ENCODE assay signal across 19 cellular contexts in genomic region chr18:75507636-75508035, GRCh38.
DNase-seq lines count a peak whose midpoint lies in the region; ATAC-seq and TF ChIP-seq lines count a peak whose summit lies in the region.
"Had no signal": no experiment of that assay in that cellular context is flagged by ENCODE, and none has a peak within 500 bp of the region (broad histone marks: within the 10 kb centered on the region; RNA-seq: fewer than 3 reads in every experiment).

No MANE protein-coding gene starts in this region.

- H3K23ac ChIP-seq in IMR-90 (ENCODE audit: low read depth, low read length) = no peak overlapping the region

- no peak overlapping the region for H2AK5ac ChIP-seq in IMR-90 (ENCODE audit: low read depth, low read length)

- H4K5ac ChIP-seq in IMR-90 (ENCODE audit: low read depth, low read length) = no peak overlapping the region

- H2BK15ac ChIP-seq in IMR-90 (ENCODE audit: low read depth, low read length) = no peak overlapping the region

- H2AK9ac ChIP-seq in IMR-90 (replicated peaks; ENCODE audit: low read depth, low read length, poor library complexity) = no peak overlapping the region

- H3K4me2 ChIP-seq in IMR-90 (ENCODE audit: low read depth, low read length) = no peak overlapping the region
- H3K4me2 ChIP-seq: PC-9 had no signal

- peaks cover 5% of the 10 kb centered on the region for H3K4me1 ChIP-seq in IMR-90 (ENCODE audit: control insufficient read depth, insufficient read depth, low read length)
- no peaks in the 10 kb centered on the region for H3K4me1 ChIP-seq in right lobe of liver
- H3K4me1 ChIP-seq: BE2C had no signal

- dilution Hi-C loops in IMR-90 (cut with HindIII; ENCODE audit: low sequenced_read_pairs, unreplicated experiment) = no loop called here

- H3K27me3 ChIP-seq in IMR-90 (ENCODE audit: control insufficient read depth, insufficient read depth, low read length) (no peaks in the 10 kb centered on the region), brain microvascular endothelial cell (replicated peaks) (no peaks in the 10 kb centered on the region), right lobe of liver (no peaks in the 10 kb centered on the region), dorsolateral prefrontal cortex (peaks cover 0 to 7% (median 0%) of the 10 kb centered on the region in 45 donors)
- H3K27me3 ChIP-seq: BE2C had no signal

- H3K4me3 ChIP-seq in IMR-90 (ENCODE audit: insufficient read depth, low read depth, low read length) = no peak overlapping the region
- no peak overlapping the region for H3K4me3 ChIP-seq in brain microvascular endothelial cell (ENCODE audit: low read depth, low read length)
- H3K4me3 ChIP-seq in fibroblast of villous mesenchyme (ENCODE audit: low read depth, low read length) = no peak overlapping the region
- no peak overlapping the region for H3K4me3 ChIP-seq in right lobe of liver
- no peak overlapping the region for H3K4me3 ChIP-seq in dorsolateral prefrontal cortex
- H3K4me3 ChIP-seq: PC-9, SK-N-MC had no signal

- POLR2A ChIA-PET in IMR-90 (lab: Charles Lee; ENCODE audit: unreplicated experiment) = no interaction called here

- H3K14ac ChIP-seq in IMR-90 (replicated peaks; ENCODE audit: low read depth, low read length) = 0 out of 2 replicates have a peak overlapping the region, but pooled peaks have one; percentile 0

- no peaks in the 10 kb centered on the region for H3K79me1 ChIP-seq in IMR-90 (ENCODE audit: low read depth in 1 of 2, low read length in 2 of 2)

- no peak for TF ChIP-seq POLR2A in IMR-90 (IDR thresholded peaks at IDR 0.05; ENCODE audit: low read depth, low read length)
- TF ChIP-seq POLR2A in right lobe of liver (IDR thresholded peaks at IDR 0.05) = no peak

- no peak overlapping the region for H4K8ac ChIP-seq in IMR-90 (ENCODE audit: low read depth in 2 of 2, low read length in 2 of 2)

- H3K27ac ChIP-seq in IMR-90 (ENCODE audit: insufficient read depth, low read length) = no peak overlapping the region
- no peak overlapping the region for H3K27ac ChIP-seq in brain microvascular endothelial cell
- H3K27ac ChIP-seq in right lobe of liver = no peak overlapping the region
- H3K27ac ChIP-seq in dorsolateral prefrontal cortex = no peak overlapping the region
- H3K27ac ChIP-seq: PC-9, SK-N-MC had no signal

- in situ Hi-C loops in IMR-90 (cut with MboI; ENCODE audit: low sequenced_read_pairs) = no loop called here
- in situ Hi-C loops in brain microvascular endothelial cell (cut with HindIII; ENCODE audit: low pct_ligation_motif_present, low sequenced_read_pairs) = no loop called here

- H3K9ac ChIP-seq in IMR-90 (ENCODE audit: low read depth, low read length) = no peak overlapping the region

- DNase-seq in IMR-90 = peak; percentile 51
- peak; percentile 21 for DNase-seq in brain microvascular endothelial cell
- DNase-seq in fibroblast of villous mesenchyme (ENCODE audit: low read depth) = peak; percentile 86
- no peak for DNase-seq in right lobe of liver
- no peak for DNase-seq in activated CD8-positive, alpha-beta memory T cell treated with anti-CD3 and anti-CD28 coated beads for 24 hours
- no peak for DNase-seq in NCI-H748 (lab: John Stamatoyannopoulos, UW; ENCODE audit: unreplicated experiment)
- DNase-seq in dorsolateral prefrontal cortex = no peak
- DNase-seq: BE2C; Calu3; CD4-positive, alpha-beta memory T cell; DMS53; H7; NCI-H1417; NCI-H2029; NCI-H510A; NCI-H82; PC-9; Right ventricle myocardium superior had no signal

- no peak overlapping the region for H3K4ac ChIP-seq in IMR-90 (ENCODE audit: low read depth, low read length)

- H2BK120ac ChIP-seq in IMR-90 (ENCODE audit: low read depth, low read length) = no peak overlapping the region

- no peak for TF ChIP-seq RAD21 in IMR-90 (IDR thresholded peaks at IDR 0.05; ENCODE audit: low read length)

- no peak overlapping the region for H3K56ac ChIP-seq in IMR-90 (ENCODE audit: extremely low read depth, insufficient read depth, low read length)

- peak; percentile 64; the same call in 1 of the 2 replicates for ATAC-seq in IMR-90 (ENCODE audit: low read depth)
- ATAC-seq in right lobe of liver = no peak

- no peaks in the 10 kb centered on the region for H3K36me3 ChIP-seq in IMR-90 (ENCODE audit: control insufficient read depth, insufficient read depth, low read length)
- H3K36me3 ChIP-seq in brain microvascular endothelial cell (replicated peaks) = no peaks in the 10 kb centered on the region
- no peaks in the 10 kb centered on the region for H3K36me3 ChIP-seq in right lobe of liver
- H3K36me3 ChIP-seq: BE2C had no signal

- no peak overlapping the region for H2BK20ac ChIP-seq in IMR-90 (ENCODE audit: low read depth, low read length)

- no peak for TF ChIP-seq CTCF in IMR-90 (conservative IDR thresholded peaks at IDR 0.05; ENCODE audit: low read depth, low read length)
- no peak for TF ChIP-seq CTCF in brain microvascular endothelial cell (IDR thresholded peaks at IDR 0.05; ENCODE audit: low read depth, low read length, missing control alignments)
- no peak for TF ChIP-seq CTCF in fibroblast of villous mesenchyme (IDR thresholded peaks at IDR 0.05; ENCODE audit: insufficient read depth, low read depth, low read length)
- no peak for TF ChIP-seq CTCF in right lobe of liver (IDR thresholded peaks at IDR 0.05)
- no peak for TF ChIP-seq CTCF in dorsolateral prefrontal cortex (IDR thresholded peaks at IDR 0.05 in 54 of 56, conservative IDR thresholded peaks at IDR 0.05 in 2 of 56; ENCODE audit: low read depth in 1 of 56, partially characterized antibody in 56 of 56)

- no TSS peak for BruUV-seq in IMR-90 (replicated peaks; lab: Mats Ljungman, UMichigan)

- H4K91ac ChIP-seq in IMR-90 (ENCODE audit: insufficient read depth, low read depth, low read length) = peak overlapping the region; percentile 38; the same call in 1 of the 2 replicates

- H4K20me1 ChIP-seq in IMR-90 (ENCODE audit: insufficient read depth, low read length) = no peaks in the 10 kb centered on the region

- CTCF ChIA-PET in IMR-90 (lab: Yijun Ruan, JAX) = no interaction called here

- no peaks in the 10 kb centered on the region for H3K9me1 ChIP-seq in IMR-90 (ENCODE audit: insufficient read depth, low read length)

- H2BK5ac ChIP-seq in IMR-90 (ENCODE audit: low read depth, low read length, poor library complexity, severe bottlenecking) = no peak overlapping the region

- no peak overlapping the region for H2AFZ ChIP-seq in IMR-90 (replicated peaks; ENCODE audit: low read length, poor library complexity)
- H2AFZ ChIP-seq: PC-9 had no signal

- H3K18ac ChIP-seq in IMR-90 (ENCODE audit: low read depth, low read length) = no peak overlapping the region; the same call in 1 of the 2 replicates

- intact Hi-C loops in IMR-90 (cut with micrococcal nuclease) (no loop called here), right lobe of liver (cut with DNase I) (no loop called here), dorsolateral prefrontal cortex (cut with DNase I) (no loop called here)

- WGBS in IMR-90 (ENCODE audit: extremely low coverage in 2 of 2, insufficient read length in 1 of 2), 2 experiments = no CpG with 5 or more reads among the region's 5 CpGs
- 71% methylated on average over 5 of the region's 5 CpGs for WGBS in right lobe of liver (ENCODE audit: insufficient coverage, low coverage, low lambda C conversion rate, missing lambda C conversion rate)

- H3K9me3 ChIP-seq in IMR-90 (ENCODE audit: control insufficient read depth, insufficient read depth, low read length) (0 out of 2 replicates have a peak, but pooled peaks cover 2% of the 10 kb centered on the region), right lobe of liver (no peaks in the 10 kb centered on the region)
- H3K9me3 ChIP-seq: BE2C had no signal

TF ChIP-seq in IMR-90, 13 proteins besides CTCF, POLR2A, EP300 and RAD21:
- TF ChIP-seq SMC3 (IDR thresholded peaks at IDR 0.05; ENCODE audit: low read depth, low read length) = no peak
- TF ChIP-seq MAZ (IDR thresholded peaks at IDR 0.05; ENCODE audit: borderline replicate concordance, low read depth, low read length) = no peak
- TF ChIP-seq, protein P1, sequence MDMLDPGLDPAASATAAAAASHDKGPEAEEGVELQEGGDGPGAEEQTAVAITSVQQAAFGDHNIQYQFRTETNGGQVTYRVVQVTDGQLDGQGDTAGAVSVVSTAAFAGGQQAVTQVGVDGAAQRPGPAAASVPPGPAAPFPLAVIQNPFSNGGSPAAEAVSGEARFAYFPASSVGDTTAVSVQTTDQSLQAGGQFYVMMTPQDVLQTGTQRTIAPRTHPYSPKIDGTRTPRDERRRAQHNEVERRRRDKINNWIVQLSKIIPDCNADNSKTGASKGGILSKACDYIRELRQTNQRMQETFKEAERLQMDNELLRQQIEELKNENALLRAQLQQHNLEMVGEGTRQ (IDR thresholded peaks at IDR 0.05; ENCODE audit: low read depth, low read length) = no peak
- TF ChIP-seq CHD1 (IDR thresholded peaks at IDR 0.05; ENCODE audit: low read depth, low read length) = no peak
- TF ChIP-seq MAFK (IDR thresholded peaks at IDR 0.05; ENCODE audit: low read depth, low read length) = no peak
- no peak for TF ChIP-seq NFE2L2 (IDR thresholded peaks at IDR 0.05; ENCODE audit: low read depth, low read length)
- no peak for TF ChIP-seq BHLHE40 (IDR thresholded peaks at IDR 0.05; ENCODE audit: low read depth, low read length)

Comparison
In these comparisons a context has a peak if more than half of its experiments do, and no peak if none do; other contexts are left out.
1. DNase-seq: peak in IMR-90 (single experiment), brain microvascular endothelial cell (single experiment) and fibroblast of villous mesenchyme (single experiment); none in right lobe of liver (0 of 3), activated CD8-positive, alpha-beta memory T cell treated with anti-CD3 and anti-CD28 coated beads for 24 hours (single experiment), NCI-H748 (single experiment) and dorsolateral prefrontal cortex (0 of 10).